In the genomic region with DNA sequence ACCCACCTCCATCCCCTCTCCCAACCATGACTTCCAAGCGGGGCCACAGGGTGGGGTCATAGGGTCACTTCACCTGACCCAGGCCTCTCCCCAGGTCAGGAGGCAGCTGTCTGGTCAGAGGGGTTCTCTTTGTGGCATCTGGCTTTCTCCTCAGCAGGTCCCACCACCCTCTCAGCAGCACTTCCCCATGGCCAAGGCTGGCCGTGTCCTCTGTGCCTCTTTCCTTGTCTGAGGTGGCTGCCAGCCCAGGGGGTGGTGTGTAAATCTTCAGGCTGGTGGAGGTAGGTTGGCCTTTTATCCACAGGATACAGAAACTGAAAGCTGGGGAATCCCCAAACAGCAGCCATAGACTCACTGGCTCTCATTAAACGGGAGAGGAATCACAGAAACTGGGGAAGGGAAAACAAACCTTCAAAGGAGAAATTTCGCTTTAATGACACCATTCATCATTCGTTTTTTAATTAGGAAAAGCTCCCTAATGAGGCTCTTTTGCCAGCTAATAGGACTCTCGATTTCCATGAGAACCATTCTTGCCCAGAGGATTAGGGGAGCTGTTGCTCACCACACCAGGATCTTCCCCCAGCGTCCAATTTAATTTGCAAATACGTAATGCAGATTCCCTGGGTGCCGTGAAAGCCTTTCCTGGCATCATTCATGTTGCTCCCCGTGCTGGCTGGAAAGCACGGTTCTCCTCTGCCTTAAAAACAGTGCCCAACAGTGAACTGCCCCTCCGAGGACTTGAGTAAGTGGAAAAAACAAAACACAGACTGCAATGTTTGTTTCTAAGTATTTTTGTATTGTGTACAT, we compare ENCODE assay signal across 8 cellular contexts. TPM values are rescaled to one million over a fixed set of nuclear protein-coding genes. Genes with fewer than 3 reads are reported as not detected.
DNase-seq lines count a peak whose midpoint lies in the region; ATAC-seq and TF ChIP-seq lines count a peak whose summit lies in the region.

No MANE protein-coding gene starts in this region.

- no peak overlapping the region for H3K27ac Mint-ChIP-seq in natural killer cell

- no peaks in the 10 kb centered on the region for H3K27me3 Mint-ChIP-seq in natural killer cell (ENCODE audit: low read depth in 2 of 2)

- no peaks in the 10 kb centered on the region for H3K9me3 ChIP-seq in RWPE2 (ENCODE audit: severe bottlenecking)

- no peak for TF ChIP-seq CTCF in RWPE2 (IDR thresholded peaks at IDR 0.05; ENCODE audit: poor library complexity, severe bottlenecking)
- no peak for TF ChIP-seq CTCF in choroid plexus epithelial cell (conservative IDR thresholded peaks at IDR 0.05; ENCODE audit: low read depth, low read length)
- no peak for TF ChIP-seq CTCF in natural killer cell (IDR thresholded peaks at IDR 0.05)

- H3K36me3 Mint-ChIP-seq in natural killer cell, result no peaks in the 10 kb centered on the region

- no peaks in the 10 kb centered on the region for H3K4me1 ChIP-seq in RWPE2 (ENCODE audit: insufficient read depth, poor library complexity, severe bottlenecking)

- H3K36me3 ChIP-seq in RWPE2 (ENCODE audit: low read depth), result no peaks in the 10 kb centered on the region

- DNase-seq in EH (ENCODE audit: low read depth) (peak; percentile 40), RWPE2 (ENCODE audit: low spot score) (no peak), choroid plexus epithelial cell (ENCODE audit: low read depth) (peak; percentile 52), natural killer cell (no peak), NCI-H146 treated with DMSO at 0.1 percent for 48 hours (lab: John Stamatoyannopoulos, UW; ENCODE audit: unreplicated experiment) (no peak)

- ATAC-seq in RWPE2 (ENCODE audit: low read depth), result peak; percentile 53; the same call in 2 of the 3 replicates
- peak; percentile 51 to 66 (median 59) for ATAC-seq in natural killer cell
- ATAC-seq in HG02981 (IDR thresholded peaks at IDR 0.05; ENCODE audit: unreplicated experiment), result no peak
- ATAC-seq in GM21390 (IDR thresholded peaks at IDR 0.05; ENCODE audit: unreplicated experiment), result no peak
- ATAC-seq in HG02763 (IDR thresholded peaks at IDR 0.05; ENCODE audit: unreplicated experiment), result no peak

- H3K27ac ChIP-seq in RWPE2 (ENCODE audit: poor library complexity, severe bottlenecking), result no peak overlapping the region

- intact Hi-C loops in natural killer cell (cut with micrococcal nuclease), result no loop called here

- peaks cover 0 to 11% of the 10 kb centered on the region in 2 donors for H3K4me1 Mint-ChIP-seq in natural killer cell

- H3K27me3 ChIP-seq in RWPE2 (ENCODE audit: insufficient read depth, poor library complexity, severe bottlenecking), result no peaks in the 10 kb centered on the region

- H3K4me3 ChIP-seq in RWPE2 (ENCODE audit: severe bottlenecking), result no peak overlapping the region
- peak overlapping the region; percentile 35 for H3K4me3 ChIP-seq in choroid plexus epithelial cell (ENCODE audit: low read depth, low read length)

- H3K4me3 Mint-ChIP-seq in natural killer cell, result no peak overlapping the region

- no peaks in the 10 kb centered on the region for H3K9me3 Mint-ChIP-seq in natural killer cell

RNA-seq across cellular contexts. Expression of a gene that starts 18.0 kb away (rescaled TPM):
- total RNA-seq in natural killer cell, result 10 to 100 TPM; 12.7 to 18.8 (median 13.3) TPM

RNA-seq across cellular contexts. Expression of a gene that starts 26.0 kb away (rescaled TPM):
- 100 to 1,000 TPM; 378 to 444 (median 428) TPM for total RNA-seq in natural killer cell

RNA-seq across cellular contexts. Expression of a gene that starts 58.4 kb away (rescaled TPM):
- total RNA-seq in natural killer cell, result under 1 TPM in 2 of 3 donors, not detected in 1; 0.14 to 0.21 TPM

Comparison
In these comparisons a context has a peak if more than half of its experiments do, and no peak if none do; other contexts are left out.
1. DNase-seq: peak in EH (single experiment) and choroid plexus epithelial cell (single experiment); none in RWPE2 (single experiment), natural killer cell (single experiment) and NCI-H146 treated with DMSO at 0.1 percent for 48 hours (single experiment).
2. ATAC-seq: peak in RWPE2 (single experiment) and natural killer cell (3 of 3); none in HG02981 (single experiment), GM21390 (single experiment) and HG02763 (single experiment).